ENCODE assay signal across 9 cellular contexts in genomic region chr17:79970576-79971068, GRCh38.
DNase-seq lines count a peak whose midpoint lies in the region; ATAC-seq and TF ChIP-seq lines count a peak whose summit lies in the region.
"Had no signal": no experiment of that assay in that cellular context is flagged by ENCODE, and none has a peak within 500 bp of the region (broad histone marks: within the 10 kb centered on the region; RNA-seq: fewer than 3 reads in every experiment).

No MANE protein-coding gene starts in this region.

- no peaks in the 10 kb centered on the region for H3K4me1 ChIP-seq in DND-41 (ENCODE audit: insufficient read depth, low read length)

- no peaks in the 10 kb centered on the region for H4K20me1 ChIP-seq in DND-41 (ENCODE audit: insufficient read depth, low read length)

- H3K36me3 ChIP-seq in DND-41 (ENCODE audit: insufficient read depth, low read length) = no peaks in the 10 kb centered on the region
- H3K36me3 ChIP-seq: SJSA1 had no signal

- no peak overlapping the region for H3K27ac ChIP-seq in DND-41 (ENCODE audit: low read length)
- H3K27ac ChIP-seq: SJSA1 had no signal

- H3K27ac Mint-ChIP-seq in T-helper 17 cell = no peak overlapping the region
- H3K27ac Mint-ChIP-seq in osteocyte (ENCODE audit: unreplicated experiment) = no peak overlapping the region
- H3K27ac Mint-ChIP-seq in activated T-helper 1 cell treated with anti-CD3 and anti-CD28 coated beads, Interleukin-12 subunit alpha, Interleukin-12 subunit beta, Interleukin-2, Interleukin-4 antibody, amounts not matched to agents 30 ng/mL and 10 ng/mL and 1 ng/mL, durations not matched to agents 14 hours and 24 hours and 36 hours = no peak overlapping the region

- no peak overlapping the region for H3K4me3 Mint-ChIP-seq in T-helper 17 cell
- H3K4me3 Mint-ChIP-seq in osteocyte (ENCODE audit: unreplicated experiment) = no peak overlapping the region
- H3K4me3 Mint-ChIP-seq in activated T-helper 1 cell treated with anti-CD3 and anti-CD28 coated beads, Interleukin-12 subunit alpha, Interleukin-12 subunit beta, Interleukin-2, Interleukin-4 antibody, amounts not matched to agents 30 ng/mL and 10 ng/mL and 1 ng/mL, durations not matched to agents 14 hours and 24 hours and 36 hours = no peak overlapping the region

- no peaks in the 10 kb centered on the region for H3K9me3 ChIP-seq in DND-41 (ENCODE audit: insufficient read depth, low read length, severe bottlenecking)
- no peaks in the 10 kb centered on the region for H3K9me3 ChIP-seq in T-helper 17 cell (ENCODE audit: control insufficient read depth, low read length, poor library complexity, severe bottlenecking)
- H3K9me3 ChIP-seq: SJSA1 had no signal

- no peak overlapping the region for H2AFZ ChIP-seq in DND-41 (ENCODE audit: low read depth, low read length)

- intact Hi-C loops in activated T-helper 1 cell treated with anti-CD3 and anti-CD28 coated beads, Interleukin-12 subunit alpha, Interleukin-12 subunit beta, Interleukin-2, Interleukin-4 antibody, amounts not matched to agents 30 ng/mL and 10 ng/mL and 1 ng/mL, durations not matched to agents 14 hours and 24 hours and 36 hours (cut with micrococcal nuclease) = loop anchor here (1.0 kb wide), 1 partner anchor 228 kb away; no protein-coding TSS in a partner anchor

- no peaks in the 10 kb centered on the region for H3K27me3 ChIP-seq in DND-41 (ENCODE audit: insufficient read depth, low read length, poor library complexity)
- H3K27me3 ChIP-seq: SJSA1 had no signal

- peaks cover 13% of the 10 kb centered on the region for H3K27me3 Mint-ChIP-seq in T-helper 17 cell
- no peaks in the 10 kb centered on the region for H3K27me3 Mint-ChIP-seq in osteocyte (ENCODE audit: unreplicated experiment)
- H3K27me3 Mint-ChIP-seq in activated T-helper 1 cell treated with anti-CD3 and anti-CD28 coated beads, Interleukin-12 subunit alpha, Interleukin-12 subunit beta, Interleukin-2, Interleukin-4 antibody, amounts not matched to agents 30 ng/mL and 10 ng/mL and 1 ng/mL, durations not matched to agents 14 hours and 24 hours and 36 hours (ENCODE audit: insufficient read depth) = peaks cover 19% of the 10 kb centered on the region

- H3K4me3 ChIP-seq in DND-41 (ENCODE audit: low read depth in 1 of 2, low read length in 2 of 2) (no peak overlapping the region), epithelial cell of proximal tubule (ENCODE audit: low read depth, low read length) (no peak overlapping the region)
- H3K4me3 ChIP-seq in Jurkat, Clone E6-1 (ENCODE audit: low read length) = no peak overlapping the region
- H3K4me3 ChIP-seq: SJSA1 had no signal

- TF ChIP-seq CTCF in DND-41 (IDR thresholded peaks at IDR 0.05; ENCODE audit: borderline replicate concordance, extremely low read depth, low read length, poor library complexity, severe bottlenecking) (peak; percentile 68), epithelial cell of proximal tubule (conservative IDR thresholded peaks at IDR 0.05; ENCODE audit: low read depth, low read length) (peak; percentile 50), osteocyte (IDR thresholded peaks at IDR 0.05) (peak; percentile 46)

- H3K36me3 Mint-ChIP-seq in T-helper 17 cell (ENCODE audit: low read depth) (no peaks in the 10 kb centered on the region), osteocyte (ENCODE audit: unreplicated experiment) (peaks cover 18% of the 10 kb centered on the region)
- H3K36me3 Mint-ChIP-seq in activated T-helper 1 cell treated with anti-CD3 and anti-CD28 coated beads, Interleukin-12 subunit alpha, Interleukin-12 subunit beta, Interleukin-2, Interleukin-4 antibody, amounts not matched to agents 30 ng/mL and 10 ng/mL and 1 ng/mL, durations not matched to agents 14 hours and 24 hours and 36 hours (ENCODE audit: low read depth) = no peaks in the 10 kb centered on the region

- no peaks in the 10 kb centered on the region for H3K9me3 Mint-ChIP-seq in osteocyte (ENCODE audit: unreplicated experiment)
- H3K9me3 Mint-ChIP-seq in activated T-helper 1 cell treated with anti-CD3 and anti-CD28 coated beads, Interleukin-12 subunit alpha, Interleukin-12 subunit beta, Interleukin-2, Interleukin-4 antibody, amounts not matched to agents 30 ng/mL and 10 ng/mL and 1 ng/mL, durations not matched to agents 14 hours and 24 hours and 36 hours = no peaks in the 10 kb centered on the region

- H3K4me2 ChIP-seq in DND-41 (ENCODE audit: insufficient read depth, low read length) = no peak overlapping the region

- no peaks in the 10 kb centered on the region for H3K79me2 ChIP-seq in DND-41 (ENCODE audit: insufficient read depth, low read length)

- DNase-seq in DND-41 = peak; percentile 39
- peak; percentile 42 for DNase-seq in Jurkat, Clone E6-1 (ENCODE audit: low read depth, low spot score)
- no peak for DNase-seq in T-helper 17 cell
- DNase-seq in epithelial cell of proximal tubule (ENCODE audit: low read depth) = no peak
- DNase-seq in osteocyte (ENCODE audit: extremely low spot score, unreplicated experiment) = no peak
- no peak for DNase-seq in activated T-helper 1 cell treated with anti-CD3 and anti-CD28 coated beads, Interleukin-12 subunit alpha, Interleukin-12 subunit beta, Interleukin-2, Interleukin-4 antibody, amounts not matched to agents 30 ng/mL and 10 ng/mL and 1 ng/mL, durations not matched to agents 14 hours and 24 hours and 36 hours (ENCODE audit: low spot score)
- no peak for DNase-seq in COLO668 (lab: John Stamatoyannopoulos, UW; ENCODE audit: unreplicated experiment)

- ATAC-seq in DND-41 (ENCODE audit: insufficient read depth, low read depth) = peak; percentile 62; the same call in 2 of the 3 replicates
- ATAC-seq in T-helper 17 cell = peak; percentile 42
- no peak for ATAC-seq in GM21529 (IDR thresholded peaks at IDR 0.05; ENCODE audit: unreplicated experiment)

- peaks cover 4% of the 10 kb centered on the region for H3K4me1 Mint-ChIP-seq in T-helper 17 cell
- peaks cover 21% of the 10 kb centered on the region for H3K4me1 Mint-ChIP-seq in osteocyte (ENCODE audit: unreplicated experiment)
- no peaks in the 10 kb centered on the region for H3K4me1 Mint-ChIP-seq in activated T-helper 1 cell treated with anti-CD3 and anti-CD28 coated beads, Interleukin-12 subunit alpha, Interleukin-12 subunit beta, Interleukin-2, Interleukin-4 antibody, amounts not matched to agents 30 ng/mL and 10 ng/mL and 1 ng/mL, durations not matched to agents 14 hours and 24 hours and 36 hours (ENCODE audit: low read depth)

- H3K9ac ChIP-seq in DND-41 (ENCODE audit: low read depth, low read length) = no peak overlapping the region

Comparison
In these comparisons a context has a peak if more than half of its experiments do, and no peak if none do; other contexts are left out.
1. DNase-seq: peak in DND-41 (single experiment) and Jurkat, Clone E6-1 (single experiment); none in T-helper 17 cell (0 of 3), epithelial cell of proximal tubule (single experiment), osteocyte (single experiment), activated T-helper 1 cell treated with anti-CD3 and anti-CD28 coated beads, Interleukin-12 subunit alpha, Interleukin-12 subunit beta, Interleukin-2, Interleukin-4 antibody, amounts not matched to agents 30 ng/mL and 10 ng/mL and 1 ng/mL, durations not matched to agents 14 hours and 24 hours and 36 hours (single experiment) and COLO668 (single experiment).
2. Peak in every context shown above with its lines, with median percentiles within 50 percentile points of each other: CTCF ChIP-seq.